ENCODE assay signal across 9 cellular contexts in genomic region chr5:124648902-124649467, GRCh38.
DNase-seq lines count a peak whose midpoint lies in the region; ATAC-seq, FAIRE-seq and TF ChIP-seq lines count a peak whose summit lies in the region.
"Had no signal": no experiment of that assay in that cellular context is flagged by ENCODE, and none has a peak within 500 bp of the region (broad histone marks: within the 10 kb centered on the region; RNA-seq: fewer than 3 reads in every experiment).

No MANE protein-coding gene starts in this region.

- ATAC-seq in DND-41 (ENCODE audit: insufficient read depth, low read depth) (no peak), GM19324 (IDR thresholded peaks at IDR 0.05; ENCODE audit: low FRiP score, unreplicated experiment) (no peak)

- no peak for TF ChIP-seq CTCF in DND-41 (IDR thresholded peaks at IDR 0.05; ENCODE audit: borderline replicate concordance, extremely low read depth, low read length, poor library complexity, severe bottlenecking)
- no peak for TF ChIP-seq CTCF in neural progenitor cell (IDR thresholded peaks at IDR 0.05)

- no peaks in the 10 kb centered on the region for H3K27me3 ChIP-seq in DND-41 (ENCODE audit: insufficient read depth, low read length, poor library complexity)
- no peaks in the 10 kb centered on the region for H3K27me3 ChIP-seq in endocrine pancreas (ENCODE audit: control insufficient read depth, insufficient read depth, low read length)
- no peaks in the 10 kb centered on the region for H3K27me3 ChIP-seq in neural progenitor cell

- H3K79me2 ChIP-seq in DND-41 (ENCODE audit: insufficient read depth, low read length) (no peaks in the 10 kb centered on the region), neural progenitor cell (ENCODE audit: low read depth) (peaks cover 100% of the 10 kb centered on the region)

- FAIRE-seq in GM12892 (lab: Jason Lieb, UNC), result no peak

- H4K20me1 ChIP-seq in DND-41 (ENCODE audit: insufficient read depth, low read length), result peaks cover 5% of the 10 kb centered on the region; the same call in 1 of the 2 replicates
- peaks cover 99% of the 10 kb centered on the region for H4K20me1 ChIP-seq in neural progenitor cell (ENCODE audit: low read depth)

- H3K4me2 ChIP-seq in DND-41 (ENCODE audit: insufficient read depth, low read length), result peak overlapping the region; percentile 70
- H3K4me2 ChIP-seq in neural progenitor cell, result no peak overlapping the region

- H3F3A ChIP-seq in neural progenitor cell (ENCODE audit: low read depth), result peaks cover 69% of the 10 kb centered on the region

- H3K4me3 ChIP-seq in DND-41 (ENCODE audit: low read depth in 1 of 2, low read length in 2 of 2) (0 out of 4 replicates have a peak overlapping the region, but pooled peaks of 1 of the 2 experiments have one; percentile 28), endocrine pancreas (ENCODE audit: control insufficient read depth, insufficient read depth, low read length) (peak overlapping the region; percentile 81), neural progenitor cell (no peak overlapping the region)

- peaks cover 4% of the 10 kb centered on the region for H3K27me3 Mint-ChIP-seq in neural progenitor cell (ENCODE audit: insufficient read depth, low read depth)

- no peak overlapping the region for H3K27ac Mint-ChIP-seq in neural progenitor cell

- peaks cover 67% of the 10 kb centered on the region for H3K4me1 Mint-ChIP-seq in neural progenitor cell

- peaks cover 40% of the 10 kb centered on the region for H3K36me3 Mint-ChIP-seq in neural progenitor cell

- H3K9me3 ChIP-seq in DND-41 (ENCODE audit: insufficient read depth, low read length, severe bottlenecking) (no peaks in the 10 kb centered on the region), endocrine pancreas (ENCODE audit: control insufficient read depth, low read length) (no peaks in the 10 kb centered on the region), neural progenitor cell (ENCODE audit: low read depth) (no peaks in the 10 kb centered on the region)

- H3K9ac ChIP-seq in DND-41 (ENCODE audit: low read depth, low read length), result no peak overlapping the region
- H3K9ac ChIP-seq in endocrine pancreas (ENCODE audit: control insufficient read depth, insufficient read depth, low read length), result no peak overlapping the region
- no peak overlapping the region for H3K9ac ChIP-seq in neural progenitor cell

- H2AFZ ChIP-seq in DND-41 (ENCODE audit: low read depth, low read length) (no peak overlapping the region), neural progenitor cell (replicated peaks) (no peak overlapping the region)

- DNase-seq in DND-41 (no peak), NCI-H774 (lab: John Stamatoyannopoulos, UW) (peak; percentile 22), neural progenitor cell (ENCODE audit: low spot score) (no peak), GM12892 (ENCODE audit: insufficient read length) (no peak), NCI-H1436 (lab: John Stamatoyannopoulos, UW) (no peak), NCI-H2107 (lab: John Stamatoyannopoulos, UW) (no peak)

- no peaks in the 10 kb centered on the region for H3K9me3 Mint-ChIP-seq in neural progenitor cell
- H3K9me3 Mint-ChIP-seq: activated T-cell treated with anti-CD3 and anti-CD28 coated beads, Interleukin-2, amount 50 U/mL, for 4 hours had no signal

- H3K36me3 ChIP-seq in DND-41 (ENCODE audit: insufficient read depth, low read length), result no peaks in the 10 kb centered on the region
- H3K36me3 ChIP-seq in endocrine pancreas (ENCODE audit: control insufficient read depth, insufficient read depth, low read length), result no peaks in the 10 kb centered on the region
- H3K36me3 ChIP-seq in neural progenitor cell, result no peaks in the 10 kb centered on the region

- H3K4me3 Mint-ChIP-seq in neural progenitor cell, result peak overlapping the region; percentile 57
- H3K4me3 Mint-ChIP-seq: activated T-cell treated with anti-CD3 and anti-CD28 coated beads, Interleukin-2, amount 50 U/mL, for 4 hours had no signal

- no peak for TF ChIP-seq POLR2A in GM12892 (IDR thresholded peaks at IDR 0.05; ENCODE audit: low read depth, low read length)

- H3K27ac ChIP-seq in DND-41 (ENCODE audit: low read length), result peak overlapping the region; percentile 62
- H3K27ac ChIP-seq in neural progenitor cell, result no peak overlapping the region

- peaks cover 84% of the 10 kb centered on the region for H3K4me1 ChIP-seq in DND-41 (ENCODE audit: insufficient read depth, low read length)
- H3K4me1 ChIP-seq in endocrine pancreas (ENCODE audit: control insufficient read depth, insufficient read depth, low read length), result peaks cover 14% of the 10 kb centered on the region
- peaks cover 61% of the 10 kb centered on the region for H3K4me1 ChIP-seq in neural progenitor cell
